Comparison of ENCODE assay signal across 11 cellular contexts in the genomic region with DNA sequence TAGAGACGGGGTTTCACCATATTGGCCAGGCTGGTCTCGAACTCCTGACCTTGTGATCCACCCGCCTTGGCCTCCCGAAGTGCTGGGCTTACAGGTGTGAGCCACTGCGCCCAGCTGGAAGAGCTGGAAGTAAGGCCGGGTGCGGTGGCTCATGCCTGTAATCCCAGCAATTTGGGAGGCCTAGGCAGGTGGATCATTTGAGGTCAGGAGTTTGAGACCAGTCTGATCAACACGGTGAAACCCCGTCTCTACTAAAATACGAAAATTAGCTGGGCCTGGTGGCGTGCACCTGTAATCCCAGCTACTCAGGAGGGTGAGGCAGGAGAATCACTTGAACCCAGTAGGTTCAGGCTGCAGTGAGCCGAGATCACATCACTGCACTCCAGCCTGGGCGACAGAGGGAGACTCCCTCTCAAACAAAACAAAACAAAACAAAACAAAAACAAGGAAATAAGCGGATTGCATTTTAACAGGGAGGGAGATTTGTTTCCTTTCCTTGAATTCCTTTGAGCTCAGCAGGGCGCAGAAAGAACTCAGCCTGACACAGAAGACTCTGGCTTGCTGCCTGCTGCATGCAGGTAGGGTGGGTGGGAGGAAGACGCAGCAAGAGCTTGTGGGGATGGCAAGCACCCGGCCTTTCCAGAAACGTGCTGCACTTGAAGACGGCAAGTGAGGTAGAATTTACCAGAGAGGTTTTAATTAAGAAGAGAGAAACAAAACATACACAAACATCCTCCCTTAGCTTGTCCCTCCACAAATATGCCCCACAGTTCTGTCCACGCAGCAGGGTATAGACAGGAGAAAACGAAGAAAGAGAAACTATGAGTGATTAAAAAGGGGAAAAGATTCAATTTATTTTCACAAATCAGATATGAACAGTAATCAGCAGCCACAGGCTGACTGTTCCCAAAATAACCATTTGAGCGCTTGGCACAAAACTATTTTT. TPM values are rescaled to one million over a fixed set of nuclear protein-coding genes. Genes with fewer than 3 reads are reported as not detected.
A peak's percentile ranks its signal among the peaks of the same experiment; 100 is the strongest.
DNase-seq lines count a peak whose midpoint lies in the region; ATAC-seq and TF ChIP-seq lines count a peak whose summit lies in the region.
"Had no signal": no experiment of that assay in that cellular context is flagged by ENCODE, and none has a peak within 500 bp of the region (broad histone marks: within the 10 kb centered on the region; RNA-seq: fewer than 3 reads in every experiment).

No MANE protein-coding gene starts in this region.

- H3K27me3 ChIP-seq in liver (ENCODE audit: control insufficient read depth in 4 of 4, insufficient read depth in 4 of 4, low read length in 3 of 4): no peaks in the 10 kb centered on the region
- H3K27me3 ChIP-seq in right lobe of liver: no peaks in the 10 kb centered on the region
- no peaks in the 10 kb centered on the region for H3K27me3 ChIP-seq in esophagus (ENCODE audit: control insufficient read depth in 1 of 2, insufficient read depth in 2 of 2, low read length in 2 of 2)
- H3K27me3 ChIP-seq in vagina: no peaks in the 10 kb centered on the region
- no peaks in the 10 kb centered on the region for H3K27me3 ChIP-seq in MG63

- no peak for TF ChIP-seq RAD21 in liver (IDR thresholded peaks at IDR 0.05)

- no peak for TF ChIP-seq POLR2A in right lobe of liver (IDR thresholded peaks at IDR 0.05)
- no peak for TF ChIP-seq POLR2A in vagina (IDR thresholded peaks at IDR 0.05)

- H3K27me3 Mint-ChIP-seq in nephron progenitor cell (ENCODE audit: low read depth, poor library complexity): peaks cover 6% of the 10 kb centered on the region
- H3K27me3 Mint-ChIP-seq: T-helper 17 cell had no signal

- peaks cover 0 to 2% (median 1%) of the 10 kb centered on the region in 4 donors for H3K36me3 ChIP-seq in liver (ENCODE audit: control insufficient read depth in 4 of 4, insufficient read depth in 3 of 4, low read depth in 1 of 4, low read length in 3 of 4)
- H3K36me3 ChIP-seq in right lobe of liver: no peaks in the 10 kb centered on the region
- H3K36me3 ChIP-seq in esophagus (ENCODE audit: control insufficient read depth in 2 of 2, insufficient read depth in 2 of 2, low read length in 1 of 2): peaks cover 0 to 6% of the 10 kb centered on the region in 2 donors
- no peaks in the 10 kb centered on the region for H3K36me3 ChIP-seq in vagina
- peaks cover 46% of the 10 kb centered on the region for H3K36me3 ChIP-seq in MG63

- H3K27ac Mint-ChIP-seq in nephron progenitor cell: peak overlapping the region; percentile 93

- intact Hi-C loops in right lobe of liver (cut with DNase I) (no loop called here), vagina (cut with DNase I) (no loop called here)

- ATAC-seq in right lobe of liver (no peak), HG03095 (IDR thresholded peaks at IDR 0.05; ENCODE audit: unreplicated experiment) (no peak)
- ATAC-seq: T-helper 17 cell had no signal

- 83% methylated on average over 22 of the region's 22 CpGs for WGBS in liver
- WGBS in right lobe of liver (ENCODE audit: insufficient coverage, low coverage, low lambda C conversion rate, missing lambda C conversion rate): 72% methylated on average over 19 of the region's 22 CpGs
- WGBS in esophagus, 2 donors: 77 to 79% methylated on average over 22 of the region's 22 CpGs

- H3K4me1 ChIP-seq in liver (ENCODE audit: control insufficient read depth in 4 of 4, insufficient read depth in 4 of 4, low read length in 3 of 4) (peaks cover 0 to 29% (median 11%) of the 10 kb centered on the region in 4 donors), right lobe of liver (peaks cover 0 to 25% (median 6%) of the 10 kb centered on the region in 4 donors), esophagus (ENCODE audit: control insufficient read depth in 2 of 2, insufficient read depth in 2 of 2, low read length in 1 of 2) (peaks cover 7 to 17% of the 10 kb centered on the region in 2 donors), vagina (peaks cover 70% of the 10 kb centered on the region)

- no peaks in the 10 kb centered on the region for H3K9me3 Mint-ChIP-seq in nephron progenitor cell

- H3K4me3 Mint-ChIP-seq in nephron progenitor cell: peak overlapping the region; percentile 62
- H3K4me3 Mint-ChIP-seq: T-helper 17 cell had no signal

- H3K27ac ChIP-seq in liver (ENCODE audit: low read depth in 1 of 2, low read length in 2 of 2) (peak overlapping the region; percentile 23 to 61), right lobe of liver (peak overlapping the region in 1 of 3 donors; percentile 6), esophagus (ENCODE audit: low read depth in 2 of 2, low read length in 1 of 2) (peak overlapping the region; percentile 51 to 55), vagina (peak overlapping the region; percentile 78)
- H3K27ac ChIP-seq: C4-2B had no signal

- H3K4me1 Mint-ChIP-seq in nephron progenitor cell: peaks cover 93% of the 10 kb centered on the region

- peaks cover 6% of the 10 kb centered on the region for H3K36me3 Mint-ChIP-seq in nephron progenitor cell (ENCODE audit: low read depth)

- DNase-seq in right lobe of liver (no peak), nephron progenitor cell (no peak), vagina (ENCODE audit: extremely low spot score in 2 of 2) (no peak), HPDE6-E6E7 (ENCODE audit: extremely low spot score) (no peak), MG63 (no peak)
- DNase-seq: NCI-H345, T-helper 17 cell had no signal

- no peak overlapping the region for H3K9ac ChIP-seq in liver (ENCODE audit: low read depth in 1 of 2, low read length in 2 of 2)

- TF ChIP-seq CTCF in liver (IDR thresholded peaks at IDR 0.05; ENCODE audit: low read depth, low read length, missing input control): no peak
- TF ChIP-seq CTCF in right lobe of liver (IDR thresholded peaks at IDR 0.05): no peak
- TF ChIP-seq CTCF in nephron progenitor cell (IDR thresholded peaks at IDR 0.05): no peak
- no peak for TF ChIP-seq CTCF in vagina (IDR thresholded peaks at IDR 0.05)

- no peak overlapping the region for H3K4me3 ChIP-seq in liver (ENCODE audit: low read depth in 1 of 3, low read length in 3 of 3)
- H3K4me3 ChIP-seq in right lobe of liver: no peak overlapping the region
- no peak overlapping the region for H3K4me3 ChIP-seq in esophagus (ENCODE audit: low read depth in 1 of 2, low read length in 2 of 2)
- H3K4me3 ChIP-seq in vagina: peak overlapping the region in 1 of 2 donors; percentile 6
- no peak overlapping the region for H3K4me3 ChIP-seq in MG63

- H3K9me3 ChIP-seq in liver (ENCODE audit: control insufficient read depth in 4 of 4, low read length in 3 of 4): no peaks in the 10 kb centered on the region
- H3K9me3 ChIP-seq in right lobe of liver: no peaks in the 10 kb centered on the region
- no peaks in the 10 kb centered on the region for H3K9me3 ChIP-seq in esophagus (ENCODE audit: control insufficient read depth in 2 of 2, insufficient read depth in 1 of 2, low read depth in 1 of 2, low read length in 1 of 2)
- no peaks in the 10 kb centered on the region for H3K9me3 ChIP-seq in vagina
- H3K9me3 ChIP-seq in MG63: no peaks in the 10 kb centered on the region

TF ChIP-seq in liver, 16 proteins besides CTCF, POLR2A, EP300 and RAD21:
- TF ChIP-seq EGR1 (IDR thresholded peaks at IDR 0.05; ENCODE audit: low read depth in 2 of 2): no peak
- TF ChIP-seq JUND (IDR thresholded peaks at IDR 0.05): no peak
- no peak for TF ChIP-seq REST (IDR thresholded peaks at IDR 0.05)
- TF ChIP-seq HNF4A (conservative IDR thresholded peaks at IDR 0.05): no peak
- no peak for TF ChIP-seq GABPA (IDR thresholded peaks at IDR 0.05 in 1 of 2, conservative IDR thresholded peaks at IDR 0.05 in 1 of 2)
- TF ChIP-seq, protein P1, sequence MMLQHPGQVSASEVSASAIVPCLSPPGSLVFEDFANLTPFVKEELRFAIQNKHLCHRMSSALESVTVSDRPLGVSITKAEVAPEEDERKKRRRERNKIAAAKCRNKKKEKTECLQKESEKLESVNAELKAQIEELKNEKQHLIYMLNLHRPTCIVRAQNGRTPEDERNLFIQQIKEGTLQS (IDR thresholded peaks at IDR 0.05): no peak
- no peak for TF ChIP-seq FOXA1 (IDR thresholded peaks at IDR 0.05)
- no peak for TF ChIP-seq SP1 (IDR thresholded peaks at IDR 0.05)
- no peak for TF ChIP-seq TAF1 (conservative IDR thresholded peaks at IDR 0.05)
- TF ChIP-seq RXRA (IDR thresholded peaks at IDR 0.05): no peak
- TF ChIP-seq FOXA2 (IDR thresholded peaks at IDR 0.05): no peak

RNA-seq across cellular contexts. Expression of gene FSCN1, which starts 40.8 kb away (rescaled TPM):
- 10 to 100 TPM; 17.2 to 66.1 TPM for total RNA-seq in liver
- polyA plus RNA-seq in liver: 10 to 100 TPM in 1 of 2 donors, 1 to 10 TPM in 1; 2.0 to 22.3 TPM
- 10 to 100 TPM in 5 of 6 experiments, 1 to 10 TPM in 1; 9.1 to 26.2 (median 11.9) TPM for total RNA-seq in right lobe of liver
- polyA plus RNA-seq in esophagus: 10 to 100 TPM; 31.6 to 62.2 TPM
- 134 TPM for total RNA-seq in vagina
- total RNA-seq in MG63 (2014; rRNA removed; shearing (Covaris generic); ENCODE audit: low replicate concordance): 88.9 and 159 TPM in 2 replicates
